In the genomic region with DNA sequence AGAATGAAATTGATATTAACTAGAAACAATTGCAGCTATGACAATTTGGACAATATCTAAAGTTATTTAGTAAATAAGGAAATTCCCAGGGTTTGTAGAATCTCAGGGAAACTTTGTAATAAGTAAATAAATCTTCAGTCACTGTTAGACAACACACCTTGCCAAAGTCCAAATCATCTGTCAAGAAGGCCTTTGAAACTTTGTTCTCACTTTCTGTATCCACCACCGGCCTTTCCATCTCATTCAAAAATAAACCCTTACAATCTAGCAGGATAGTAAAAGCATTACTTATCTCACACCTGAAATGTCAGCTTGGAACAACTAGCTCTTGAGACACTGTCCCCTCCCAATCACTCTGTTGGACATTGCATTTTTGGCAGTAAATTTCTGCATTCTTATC, we compare ENCODE assay signal across 34 cellular contexts. TPM values are rescaled to one million over a fixed set of nuclear protein-coding genes. Genes with fewer than 3 reads are reported as not detected.
DNase-seq lines count a peak whose midpoint lies in the region; ATAC-seq and TF ChIP-seq lines count a peak whose summit lies in the region.
"Had no signal": no experiment of that assay in that cellular context is flagged by ENCODE, and none has a peak within 500 bp of the region (broad histone marks: within the 10 kb centered on the region; RNA-seq: fewer than 3 reads in every experiment).

No MANE protein-coding gene starts in this region.

- ATAC-seq in left colon: peak; percentile 86
- ATAC-seq in HG02588 (IDR thresholded peaks at IDR 0.05; ENCODE audit: unreplicated experiment): no peak
- no peak for ATAC-seq in GM21737 (IDR thresholded peaks at IDR 0.05; ENCODE audit: unreplicated experiment)
- ATAC-seq: activated CD8-positive, alpha-beta T cell treated with anti-CD3 and anti-CD28 coated beads for 36 hours; effector memory CD8-positive, alpha-beta T cell; foreskin keratinocyte; heart left ventricle; Panc1 had no signal

- no peaks in the 10 kb centered on the region for H3K9me3 ChIP-seq in skeletal muscle satellite cell (replicated peaks; ENCODE audit: low read length)
- H3K9me3 ChIP-seq: ovary had no signal

- H3K4me1 Mint-ChIP-seq in Calu3 (ENCODE audit: low read depth, unreplicated experiment): peaks cover 43% of the 10 kb centered on the region
- H3K4me1 Mint-ChIP-seq in activated CD4-positive, alpha-beta T cell treated with anti-CD3 and anti-CD28 coated beads, Interleukin-2, amount 10 ng/mL, durations not matched to agents 24 days and 14 days: peaks cover 8% of the 10 kb centered on the region
- H3K4me1 Mint-ChIP-seq: B cell; CD4-positive, alpha-beta memory T cell had no signal

- peaks cover 76% of the 10 kb centered on the region for H3K36me3 ChIP-seq in skeletal muscle satellite cell (ENCODE audit: insufficient read depth, low read length)
- H3K36me3 ChIP-seq: ovary had no signal

- H3K27me3 Mint-ChIP-seq in Calu3 (ENCODE audit: unreplicated experiment): no peaks in the 10 kb centered on the region
- peaks cover 27% of the 10 kb centered on the region for H3K27me3 Mint-ChIP-seq in activated CD4-positive, alpha-beta T cell treated with anti-CD3 and anti-CD28 coated beads, Interleukin-2, amount 10 ng/mL, durations not matched to agents 24 days and 14 days

- no peak overlapping the region for H3K4me3 ChIP-seq in astrocyte of the spinal cord (ENCODE audit: low read depth, low read length)
- peak overlapping the region; percentile 14 for H3K4me3 ChIP-seq in skeletal muscle satellite cell (ENCODE audit: low read length)
- H3K4me3 ChIP-seq: lung, ovary had no signal

- intact Hi-C loops in Calu3 (cut with micrococcal nuclease; ENCODE audit: unreplicated experiment) (no loop called here), left colon (cut with DNase I, micrococcal nuclease) (no loop called here)
- intact Hi-C loops in activated CD4-positive, alpha-beta T cell treated with anti-CD3 and anti-CD28 coated beads, Interleukin-2, amount 10 ng/mL, durations not matched to agents 24 days and 14 days (cut with micrococcal nuclease): no loop called here

- H3K4me1 ChIP-seq in skeletal muscle satellite cell (ENCODE audit: control insufficient read depth, insufficient read depth, low read length): peaks cover 30% of the 10 kb centered on the region
- H3K4me1 ChIP-seq: foreskin keratinocyte had no signal

- TF ChIP-seq CTCF in Calu3 (IDR thresholded peaks at IDR 0.05; ENCODE audit: unreplicated experiment) (no peak), astrocyte of the spinal cord (IDR thresholded peaks at IDR 0.05; ENCODE audit: low read depth, low read length) (no peak)

- CTCF ChIA-PET in Calu3 (lab: Charles Lee): interaction anchor here (1.2 to 1.7 kb wide), 2 partner anchors 16 to 23 kb away, joined by 4 to 6 read pairs; no protein-coding TSS in a partner anchor

- H3K27me3 ChIP-seq in skeletal muscle satellite cell (ENCODE audit: control insufficient read depth, insufficient read depth, low read length): no peaks in the 10 kb centered on the region
- H3K27me3 ChIP-seq: heart left ventricle, ovary had no signal

- in situ Hi-C loops in astrocyte of the spinal cord (cut with HindIII; ENCODE audit: low sequenced_read_pairs): no loop called here

- peak overlapping the region; percentile 80 for H3K4me2 ChIP-seq in skeletal muscle satellite cell (ENCODE audit: low read length)

- H3K4me3 Mint-ChIP-seq in Calu3 (ENCODE audit: low read depth, unreplicated experiment): peak overlapping the region; percentile 34
- no peak overlapping the region for H3K4me3 Mint-ChIP-seq in activated CD4-positive, alpha-beta T cell treated with anti-CD3 and anti-CD28 coated beads, Interleukin-2, amount 10 ng/mL, durations not matched to agents 24 days and 14 days
- H3K4me3 Mint-ChIP-seq: activated CD8-positive, alpha-beta T cell treated with anti-CD3 and anti-CD28 coated beads for 36 hours; activated naive CD8-positive, alpha-beta T cell; B cell; CD4-positive, alpha-beta memory T cell; effector memory CD8-positive, alpha-beta T cell; nephron progenitor cell; stimulated activated naive CD8-positive, alpha-beta T cell treated with anti-CD3 and anti-CD28 coated beads, Interleukin-15, Interleukin-2, amounts not matched to agents 100 ng/mL and 50 ng/mL, for 24 hours had no signal

- H3K27ac Mint-ChIP-seq in Calu3 (ENCODE audit: unreplicated experiment): peak overlapping the region; percentile 42
- H3K27ac Mint-ChIP-seq in activated CD4-positive, alpha-beta T cell treated with anti-CD3 and anti-CD28 coated beads, Interleukin-2, amount 10 ng/mL, durations not matched to agents 24 days and 14 days: no peak overlapping the region
- H3K27ac Mint-ChIP-seq: activated CD8-positive, alpha-beta T cell treated with anti-CD3 and anti-CD28 coated beads for 36 hours; activated naive CD8-positive, alpha-beta T cell; activated T-helper 2 cell treated with anti-CD3 and anti-CD28 coated beads, Interferon-gamma antibody, Interleukin-2, Interleukin-4, amounts not matched to agents 10 μg/mL and 5 μg/mL and 100 μg/mL, durations not matched to agents 14 hours and 24 hours and 36 hours; B cell; CD4-positive, alpha-beta memory T cell; effector memory CD8-positive, alpha-beta T cell; nephron progenitor cell; stimulated activated naive CD8-positive, alpha-beta T cell treated with anti-CD3 and anti-CD28 coated beads, Interleukin-15, Interleukin-2, amounts not matched to agents 100 ng/mL and 50 ng/mL, for 24 hours had no signal

- no peak for DNase-seq in Calu3
- DNase-seq in astrocyte of the spinal cord (ENCODE audit: low read depth, low spot score): peak; percentile 6
- no peak for DNase-seq in left colon
- no peak for DNase-seq in activated CD4-positive, alpha-beta T cell treated with anti-CD3 and anti-CD28 coated beads, Interleukin-2, amount 10 ng/mL, durations not matched to agents 24 days and 14 days
- no peak for DNase-seq in activated T-cell treated with anti-CD3 and anti-CD28 coated beads, Interleukin-2, amount 50 U/mL, for 48 hours
- DNase-seq: activated CD4-positive, alpha-beta T cell treated with anti-CD3 and anti-CD28 coated beads for 1 hour; activated CD8-positive, alpha-beta T cell treated with anti-CD3 and anti-CD28 coated beads for 36 hours; anterior cingulate cortex; caudate nucleus; CD4-positive, alpha-beta memory T cell; effector memory CD8-positive, alpha-beta T cell; erythroblast; foreskin keratinocyte; H7; heart left ventricle; MV-4-11; NCI-H1436; NCI-H748 treated with DMSO at 0.1 percent for 48 hours; nephron progenitor cell; ovary; retina; SHP77; spleen; stimulated activated CD4-positive, alpha-beta T cell treated with anti-CD3 and anti-CD28 coated beads, Interleukin-2, amount 100 ng/mL, for 24 hours had no signal

- H3K9ac ChIP-seq in skeletal muscle satellite cell (ENCODE audit: low read depth, low read length): peak overlapping the region; percentile 14

- no TSS peak for BruUV-seq in Calu3 (replicated peaks; lab: Mats Ljungman, UMichigan)

- H3K9me3 Mint-ChIP-seq in Calu3 (ENCODE audit: low read depth, unreplicated experiment): peaks cover 9% of the 10 kb centered on the region
- H3K9me3 Mint-ChIP-seq in activated CD4-positive, alpha-beta T cell treated with anti-CD3 and anti-CD28 coated beads, Interleukin-2, amount 10 ng/mL, durations not matched to agents 24 days and 14 days: peaks cover 4% of the 10 kb centered on the region
- H3K9me3 Mint-ChIP-seq: effector memory CD8-positive, alpha-beta T cell had no signal

- H3K36me3 Mint-ChIP-seq in Calu3 (ENCODE audit: insufficient read depth, unreplicated experiment): peaks cover 48% of the 10 kb centered on the region
- H3K36me3 Mint-ChIP-seq in activated CD4-positive, alpha-beta T cell treated with anti-CD3 and anti-CD28 coated beads, Interleukin-2, amount 10 ng/mL, durations not matched to agents 24 days and 14 days (ENCODE audit: low read depth): no peaks in the 10 kb centered on the region

RNA-seq across cellular contexts. Expression of gene NNMT, which starts 7.9 kb away (rescaled TPM):
- total RNA-seq in Calu3 (2022) (52.7 and 116 TPM in 2 replicates), left colon (10 to 100 TPM; 27.2 to 42.2 TPM)
- total RNA-seq in skeletal muscle satellite cell (2012; rRNA removed): 250 and 318 TPM in 2 replicates
- not detected in 2 replicates for total RNA-seq in activated CD4-positive, alpha-beta T cell treated with anti-CD3 and anti-CD28 coated beads, Interleukin-2, amount 10 ng/mL, durations not matched to agents 24 days and 14 days
- total RNA-seq: activated CD8-positive, alpha-beta T cell treated with anti-CD3 and anti-CD28 coated beads for 36 hours; activated T-helper 2 cell treated with anti-CD3 and anti-CD28 coated beads, Interferon-gamma antibody, Interleukin-2, Interleukin-4, amounts not matched to agents 10 μg/mL and 5 μg/mL and 100 μg/mL, durations not matched to agents 14 hours and 24 hours and 36 hours; B cell; CD4-positive, alpha-beta memory T cell; foreskin keratinocyte; H7; T-helper 2 cell treated with Interferon-gamma antibody and Interleukin-4, amounts not matched to agents 100 ng/mL and 5 ng/mL, for 36 hours had no signal

Comparison
In these comparisons a context has a peak if more than half of its experiments do, and no peak if none do; other contexts are left out.
1. RNA of gene NNMT, which starts 7.9 kb away (total RNA-seq): 52.7 to 116 TPM in Calu3 and 27.2 to 42.2 TPM in left colon; not detected in activated CD4-positive, alpha-beta T cell treated with anti-CD3 and anti-CD28 coated beads, Interleukin-2, amount 10 ng/mL, durations not matched to agents 24 days and 14 days; every median in the first group is over 10 times any median in the second.